Comparison of ENCODE assay signal across 13 cellular contexts in genomic region chr9:136529516-136530471, GRCh38. TPM values are rescaled to one million over a fixed set of nuclear protein-coding genes. Genes with fewer than 3 reads are reported as not detected.
DNase-seq lines count a peak whose midpoint lies in the region; ATAC-seq and TF ChIP-seq lines count a peak whose summit lies in the region.
"Had no signal": no experiment of that assay in that cellular context is flagged by ENCODE, and none has a peak within 500 bp of the region (broad histone marks: within the 10 kb centered on the region; RNA-seq: fewer than 3 reads in every experiment).

No MANE protein-coding gene starts in this region.

- H3K9me3 Mint-ChIP-seq in GM23338, result peaks cover 3% of the 10 kb centered on the region; the same call in 2 of the 3 replicates

- H3K9me3 ChIP-seq in Peyer's patch (no peaks in the 10 kb centered on the region), right cardiac atrium (ENCODE audit: control insufficient read depth, low read length) (no peaks in the 10 kb centered on the region), skeletal muscle tissue (ENCODE audit: control insufficient read depth in 3 of 3, low read length in 3 of 3) (no peaks in the 10 kb centered on the region)
- H3K9me3 ChIP-seq: breast epithelium, SJSA1 had no signal

- peaks cover 67% of the 10 kb centered on the region for H3K79me2 ChIP-seq in GM23338 (replicated peaks; ENCODE audit: insufficient read depth)

- H3K4me3 ChIP-seq in GM23338 (no peak overlapping the region), Peyer's patch (no peak overlapping the region), right cardiac atrium (ENCODE audit: low read length) (no peak overlapping the region), skeletal muscle tissue (ENCODE audit: low read length in 3 of 3) (no peak overlapping the region)
- H3K4me3 ChIP-seq: SJSA1 had no signal

- H3K9ac ChIP-seq in skeletal muscle tissue (ENCODE audit: low read depth in 1 of 3, low read length in 3 of 3), result no peak overlapping the region

- 0 out of 2 replicates have a peak, but pooled peaks cover 3% of the 10 kb centered on the region for H3F3A ChIP-seq in GM23338 (replicated peaks; ENCODE audit: low read depth)

- ATAC-seq in GM23338 (peak; percentile 23), right cardiac atrium (no peak), HG03045 (IDR thresholded peaks at IDR 0.05; ENCODE audit: unreplicated experiment) (no peak), GM19452 (IDR thresholded peaks at IDR 0.05; ENCODE audit: unreplicated experiment) (no peak)
- ATAC-seq: activated CD4-positive, CD25-positive, alpha-beta regulatory T cell treated with anti-CD3 and anti-CD28 coated beads, Interleukin-2, amount 50 U/mL, for 24 hours had no signal

- WGBS in right cardiac atrium, result 41% methylated on average over 41 of the region's 41 CpGs

- peaks cover 22% of the 10 kb centered on the region for H3K4me1 Mint-ChIP-seq in GM23338

- no peak overlapping the region for H2AFZ ChIP-seq in GM23338

- H3K36me3 ChIP-seq in GM23338 (ENCODE audit: insufficient read depth) (no peaks in the 10 kb centered on the region), Peyer's patch (no peaks in the 10 kb centered on the region), skeletal muscle tissue (ENCODE audit: control insufficient read depth in 3 of 3, insufficient read depth in 3 of 3, low read length in 3 of 3) (no peaks in the 10 kb centered on the region)
- H3K36me3 ChIP-seq: breast epithelium, SJSA1 had no signal

- TF ChIP-seq CTCF in GM23338 (conservative IDR thresholded peaks at IDR 0.05; ENCODE audit: low read depth in 2 of 2) (peak in 1 of 2 experiments; percentile 38; a peak in 2 of 4 replicates), Peyer's patch (IDR thresholded peaks at IDR 0.05) (no peak)

- DNase-seq in GM23338 (ENCODE audit: low spot score), result peak; percentile 68
- DNase-seq in Peyer's patch, result no peak
- DNase-seq in right cardiac atrium, result no peak
- no peak for DNase-seq in OCI-M1 (lab: John Stamatoyannopoulos, UW)
- DNase-seq: kidney, NCI-H2171 treated with DMSO at 0.1 percent for 48 hours, posterior cingulate gyrus had no signal

- H3K27ac Mint-ChIP-seq in GM23338, result no peak overlapping the region

- H3K36me3 Mint-ChIP-seq in GM23338 (ENCODE audit: low read depth), result peaks cover 5% of the 10 kb centered on the region; the same call in 1 of the 3 replicates

- H3K4me2 ChIP-seq in GM23338, result no peak overlapping the region

- H3K9me2 ChIP-seq in GM23338 (ENCODE audit: insufficient read depth), result no peaks in the 10 kb centered on the region

- no peak overlapping the region for H3K4me3 Mint-ChIP-seq in GM23338

- no peak for TF ChIP-seq POLR2A in Peyer's patch (IDR thresholded peaks at IDR 0.05)

- intact Hi-C loops in right cardiac atrium (cut with DNase I), result no loop called here

- peaks cover 18% of the 10 kb centered on the region for H3K27me3 Mint-ChIP-seq in GM23338 (ENCODE audit: insufficient read depth, low read depth, poor library complexity)

- H3K27me3 ChIP-seq in GM23338 (ENCODE audit: insufficient read depth), result no peaks in the 10 kb centered on the region
- H3K27me3 ChIP-seq in Peyer's patch, result no peaks in the 10 kb centered on the region
- no peaks in the 10 kb centered on the region for H3K27me3 ChIP-seq in right cardiac atrium (ENCODE audit: control insufficient read depth, insufficient read depth)
- H3K27me3 ChIP-seq in skeletal muscle tissue (ENCODE audit: control insufficient read depth in 3 of 3, insufficient read depth in 3 of 3, low read length in 3 of 3), result peaks cover 0 to 6% (median 4%) of the 10 kb centered on the region in 3 donors
- H3K27me3 ChIP-seq: breast epithelium, SJSA1 had no signal

- H3K27ac ChIP-seq in GM23338 (ENCODE audit: low read depth) (peak overlapping the region; percentile 76; the same call in 1 of the 2 replicates), Peyer's patch (peak overlapping the region in 3 of 4 donors; percentile 29 to 96 (median 49)), right cardiac atrium (ENCODE audit: low read length) (peak overlapping the region; percentile 22), skeletal muscle tissue (ENCODE audit: low read depth, low read length) (peak overlapping the region; percentile 44)
- H3K27ac ChIP-seq: SJSA1 had no signal

- H4K20me1 ChIP-seq in GM23338 (replicated peaks; ENCODE audit: insufficient read depth), result peaks cover 3% of the 10 kb centered on the region; the same call in 1 of the 2 replicates

- H3K4me1 ChIP-seq in GM23338 (ENCODE audit: insufficient read depth) (peaks cover 10% of the 10 kb centered on the region; the same call in 1 of the 2 replicates), Peyer's patch (peaks cover 32 to 96% (median 56%) of the 10 kb centered on the region in 4 donors), right cardiac atrium (ENCODE audit: control insufficient read depth, insufficient read depth, low read length) (peaks cover 32% of the 10 kb centered on the region), skeletal muscle tissue (ENCODE audit: control insufficient read depth in 3 of 3, insufficient read depth in 3 of 3, low read length in 3 of 3) (peaks cover 44 to 86% (median 80%) of the 10 kb centered on the region in 3 donors)
- H3K4me1 ChIP-seq: breast epithelium, SJSA1 had no signal

TF ChIP-seq in GM23338, 12 proteins besides CTCF, POLR2A, EP300 and RAD21:
- no peak for TF ChIP-seq NANOG (IDR thresholded peaks at IDR 0.05; ENCODE audit: borderline replicate concordance)
- TF ChIP-seq POLR2AphosphoS5 (IDR thresholded peaks at IDR 0.05; ENCODE audit: low read depth), result no peak
- no peak for TF ChIP-seq ZNF114 (CRISPR knock-in tag; IDR thresholded peaks at IDR 0.05)
- no peak for TF ChIP-seq EZH2 (IDR thresholded peaks at IDR 0.05; ENCODE audit: low read depth, unreplicated experiment)

RNA-seq across cellular contexts. Expression of gene NOTCH1, which starts 16.1 kb away (rescaled TPM):
- total RNA-seq in GM23338 (2014; rRNA removed; shearing (Covaris generic)), result 78.7 and 97.2 TPM in 2 replicates
- polyA plus RNA-seq in GM23338 (2016; fragmentation: Nextera tagmentation; extraction: Ambion mirVana) (9.9 and 10.3 TPM in 2 replicates), right cardiac atrium (10.8 TPM)
- total RNA-seq in Peyer's patch (10 to 100 TPM; 38.2 to 95.7 (median 53.8) TPM), right cardiac atrium (10 to 100 TPM; 20.4 to 31.9 (median 29.4) TPM), skeletal muscle tissue (69.4 TPM)

RNA-seq across cellular contexts. Expression of gene SEC16A, which starts 47.0 kb away (rescaled TPM):
- 54.3 and 59.2 TPM in 2 replicates for total RNA-seq in GM23338 (2014; rRNA removed; shearing (Covaris generic))
- polyA plus RNA-seq in GM23338 (2016; fragmentation: Nextera tagmentation; extraction: Ambion mirVana) (34.0 and 35.7 TPM in 2 replicates), right cardiac atrium (23.1 TPM)
- total RNA-seq in Peyer's patch (10 to 100 TPM; 63.5 to 80.8 (median 74.6) TPM), right cardiac atrium (10 to 100 TPM; 24.2 to 35.3 (median 28.6) TPM), skeletal muscle tissue (14.1 TPM)

Comparison
In these comparisons a context has a peak if more than half of its experiments do, and no peak if none do; other contexts are left out.
1. H3K27ac ChIP-seq: peak in every context shown above with its lines; median percentile 76 in GM23338; 49 in Peyer's patch; 44 in skeletal muscle tissue; 22 in right cardiac atrium.